Comparison of ENCODE assay signal across 19 cellular contexts in the genomic region with DNA sequence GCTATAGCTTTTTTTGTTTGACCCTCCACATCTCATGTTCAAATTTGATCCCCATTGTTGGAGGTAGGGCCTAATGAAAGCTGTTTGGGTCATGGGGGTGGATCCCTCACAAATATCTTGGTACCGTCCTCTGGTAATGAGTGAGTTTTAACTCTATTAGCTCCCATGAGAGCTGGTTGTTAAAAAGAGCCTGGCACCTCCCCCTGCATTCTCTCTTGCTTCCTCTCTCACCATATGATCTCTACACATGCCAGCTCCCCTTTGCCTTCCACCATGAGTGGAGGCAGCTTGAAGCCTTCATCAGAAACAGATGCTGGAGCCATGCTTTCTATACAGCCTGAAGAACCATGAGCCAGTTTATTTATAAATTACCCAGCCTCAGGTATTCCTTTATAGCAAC.
"Had no signal": no experiment of that assay in that cellular context is flagged by ENCODE, and none has a peak within 500 bp of the region (broad histone marks: within the 10 kb centered on the region; RNA-seq: fewer than 3 reads in every experiment).

No MANE protein-coding gene starts in this region.

- DNase-seq: effector memory CD4-positive, alpha-beta T cell; foreskin melanocyte; head of caudate nucleus; hippocampal formation; left colon; left ventricle myocardium superior; mesenchymal stem cell; midbrain; occipital lobe; pancreas; right cardiac atrium; small intestine; stimulated activated CD4-positive, alpha-beta T cell treated with anti-CD3 and anti-CD28 coated beads, Interleukin-12 subunit alpha, Interleukin-12 subunit beta, amount 100 ng/mL, for 4 hours; stimulated activated naive CD8-positive, alpha-beta T cell treated with anti-CD3 and anti-CD28 coated beads, Interleukin-15, Interleukin-2, amounts not matched to agents 100 U/mL and 50 U/mL, for 24 hours; thyroid gland; uterus had no signal

- H3K4me1 ChIP-seq: esophagus muscularis mucosa, pancreas, suprapubic skin, thyroid gland, uterus had no signal

- H3K36me3 ChIP-seq: esophagus muscularis mucosa, pancreas, suprapubic skin, thyroid gland, uterus had no signal

- H3K9me3 ChIP-seq: esophagus muscularis mucosa, pancreas, suprapubic skin, thyroid gland, uterus had no signal

- H3K27me3 ChIP-seq: esophagus muscularis mucosa, pancreas, suprapubic skin, thyroid gland, uterus had no signal

- H3K4me3 ChIP-seq: esophagus muscularis mucosa, lung, pancreas, suprapubic skin, thyroid gland, uterus had no signal
